Comparison of ENCODE assay signal across 9 cellular contexts in the genomic region with DNA sequence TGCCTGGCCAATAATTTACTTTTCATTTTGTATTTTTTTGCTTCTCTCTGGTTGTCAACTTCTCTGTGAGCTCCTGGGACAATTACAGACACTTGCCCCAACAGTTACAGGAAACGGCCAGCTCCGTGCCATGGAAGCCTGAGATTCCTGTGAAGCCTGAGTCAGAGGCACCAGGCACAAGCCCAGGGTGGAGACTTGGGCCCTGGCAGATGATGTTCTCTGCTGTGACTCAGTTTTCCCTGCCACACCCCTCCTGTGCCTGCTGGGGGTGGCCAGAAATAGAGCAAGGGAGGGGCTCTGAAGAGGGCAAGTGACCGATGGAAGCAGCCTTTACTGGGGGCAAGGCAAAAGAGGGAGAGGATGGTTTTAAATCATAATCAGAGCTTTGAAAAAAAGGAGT. TPM values are rescaled to one million over a fixed set of nuclear protein-coding genes. Genes with fewer than 3 reads are reported as not detected.
DNase-seq lines count a peak whose midpoint lies in the region; ATAC-seq and TF ChIP-seq lines count a peak whose summit lies in the region.
"Had no signal": no experiment of that assay in that cellular context is flagged by ENCODE, and none has a peak within 500 bp of the region (broad histone marks: within the 10 kb centered on the region; RNA-seq: fewer than 3 reads in every experiment).

No MANE protein-coding gene starts in this region.

- peak; percentile 95 for ATAC-seq in esophagus mucosa

- DNase-seq in A673 (ENCODE audit: low spot score) (no peak), LoVo (ENCODE audit: low spot score) (peak; percentile 90), myocyte (ENCODE audit: low read depth) (peak; percentile 97), NCI-H82 (lab: John Stamatoyannopoulos, UW) (no peak), UCSD-AML1 (lab: John Stamatoyannopoulos, UW; ENCODE audit: unreplicated experiment) (no peak)
- no peak for DNase-seq in activated CD4-positive, CD25-positive, alpha-beta regulatory T cell treated with anti-CD3 and anti-CD28 coated beads, Interleukin-2, amount 50 U/mL, for 72 hours
- no peak for DNase-seq in stimulated activated CD4-positive, alpha-beta T cell treated with anti-CD3 and anti-CD28 coated beads, Interleukin-2, amount 100 ng/mL, for 48 hours

- POLR2A ChIA-PET in A673 (lab: Charles Lee; ENCODE audit: low non-redundant PET) = interaction anchor here (0.6 kb wide), 1 partner anchor 21 kb away, joined by 4 read pairs; the partner anchor contains the start of gene POLDIP3

- intact Hi-C loops in A673 (cut with micrococcal nuclease; ENCODE audit: unreplicated experiment) = no loop called here

- CTCF ChIA-PET in A673 (lab: Charles Lee) = no interaction called here

- peak overlapping the region; percentile 23 for H3K27ac ChIP-seq in A673 (ENCODE audit: low read depth, low read length, poor library complexity, severe bottlenecking)

- BruUV-seq in A673 (replicated peaks; lab: Mats Ljungman, UMichigan) = no TSS peak

- no peak overlapping the region for H3K4me3 ChIP-seq in A673 (ENCODE audit: low read depth, low read length, poor library complexity, severe bottlenecking)

- no peak for TF ChIP-seq CTCF in A673 (conservative IDR thresholded peaks at IDR 0.05; ENCODE audit: low read depth, low read length)

- peaks cover 28% of the 10 kb centered on the region for H3K36me3 ChIP-seq in A673 (ENCODE audit: insufficient read depth, low read length, poor library complexity, severe bottlenecking)

- H3K27me3 ChIP-seq in A673 (replicated peaks; ENCODE audit: insufficient read depth, low read depth, low read length, poor library complexity) = no peaks in the 10 kb centered on the region

- peaks cover 5% of the 10 kb centered on the region for H3K4me1 ChIP-seq in A673 (ENCODE audit: insufficient read depth, low read length, poor library complexity, severe bottlenecking)

- H3K9me3 ChIP-seq in A673 (ENCODE audit: low read depth, low read length, poor library complexity, severe bottlenecking) = no peaks in the 10 kb centered on the region

RNA-seq across cellular contexts. Expression of gene ATP5MGL, which starts 4.9 kb away (rescaled TPM):
- total RNA-seq in A673 (2021) = 1.2 and 1.9 TPM in 2 replicates
- 0.68 TPM for total RNA-seq in esophagus mucosa
- total RNA-seq in myocyte = not detected in 2 replicates
- not detected for polyA plus RNA-seq in myocyte (2012)
- polyA plus RNA-seq: adipose tissue had no signal

RNA-seq across cellular contexts. Expression of gene CYB5R3, which starts 13.7 kb away (rescaled TPM):
- total RNA-seq in A673 (2021) (172 and 176 TPM in 2 replicates), esophagus mucosa (101 TPM), myocyte (213 and 237 TPM in 2 replicates)
- 375 TPM for polyA plus RNA-seq in myocyte (2012)

RNA-seq across cellular contexts. Expression of gene POLDIP3, which starts 20.8 kb away (rescaled TPM):
- 131 and 134 TPM in 2 replicates for total RNA-seq in A673 (2021)
- 43.9 TPM for total RNA-seq in esophagus mucosa
- total RNA-seq in myocyte = 26.2 and 29.5 TPM in 2 replicates
- 48.2 TPM for polyA plus RNA-seq in myocyte (2012)

Comparison
In these comparisons a context has a peak if more than half of its experiments do, and no peak if none do; other contexts are left out.
1. DNase-seq: peak in LoVo (single experiment) and myocyte (single experiment); none in A673 (single experiment), NCI-H82 (single experiment), activated CD4-positive, CD25-positive, alpha-beta regulatory T cell treated with anti-CD3 and anti-CD28 coated beads, Interleukin-2, amount 50 U/mL, for 72 hours (single experiment), UCSD-AML1 (single experiment) and stimulated activated CD4-positive, alpha-beta T cell treated with anti-CD3 and anti-CD28 coated beads, Interleukin-2, amount 100 ng/mL, for 48 hours (0 of 2).